In genomic region chr18:1999387-1999786, GRCh38 we compare ENCODE assay signal across 18 cellular contexts.
A peak's percentile ranks its signal among the peaks of the same experiment; 100 is the strongest.
DNase-seq lines count a peak whose midpoint lies in the region; ATAC-seq lines count a peak whose summit lies in the region.
"Had no signal": no experiment of that assay in that cellular context is flagged by ENCODE, and none has a peak within 500 bp of the region (broad histone marks: within the 10 kb centered on the region; RNA-seq: fewer than 3 reads in every experiment).

No MANE protein-coding gene starts in this region.

- ATAC-seq in GM21360 (IDR thresholded peaks at IDR 0.05; ENCODE audit: unreplicated experiment) (no peak), HG02759 (IDR thresholded peaks at IDR 0.05; ENCODE audit: unreplicated experiment) (no peak), HG03025 (IDR thresholded peaks at IDR 0.05; ENCODE audit: low FRiP score, unreplicated experiment) (no peak)
- ATAC-seq: GM12878 had no signal

- no peaks in the 10 kb centered on the region for H3K9me3 ChIP-seq in HUES6 (ENCODE audit: control insufficient read depth, insufficient read depth, low read depth, low read length)
- H3K9me3 ChIP-seq: BE2C had no signal

- H3K9ac ChIP-seq in HUES6 (ENCODE audit: low read length), result no peak overlapping the region
- H3K9ac ChIP-seq: GM23248, KMS-11 had no signal

- H3K27ac ChIP-seq in HUES6 (ENCODE audit: low read depth, low read length), result peak overlapping the region; percentile 55; the same call in 1 of the 2 replicates
- H3K27ac ChIP-seq: C4-2B, GM23248, KMS-11 had no signal

- H3K4me1 ChIP-seq in HUES6 (ENCODE audit: control insufficient read depth, insufficient read depth, low read length), result peaks cover 36% of the 10 kb centered on the region
- H3K4me1 ChIP-seq: BE2C had no signal

- no peaks in the 10 kb centered on the region for H3K36me3 ChIP-seq in HUES6 (ENCODE audit: control insufficient read depth, insufficient read depth, low read length)
- H3K36me3 ChIP-seq: BE2C had no signal

- H3K27me3 ChIP-seq in HUES6 (ENCODE audit: control insufficient read depth, insufficient read depth, low read length), result no peaks in the 10 kb centered on the region
- H3K27me3 ChIP-seq: BE2C had no signal

- DNase-seq in ELF-1 (ENCODE audit: low read depth, low spot score) (peak; percentile 31), kidney tubule cell (ENCODE audit: low spot score) (peak; percentile 7), renal cortical epithelial cell (ENCODE audit: low read depth) (peak; percentile 20), COR-L47 (lab: John Stamatoyannopoulos, UW) (no peak)
- DNase-seq: ACHN; BE2C; Calu3; CD4-positive, alpha-beta T cell; DMS79 treated with DMSO at 0.1 percent for 48 hours; GM23248; H7 had no signal

- H3K4me3 ChIP-seq in HUES6 (ENCODE audit: low read depth, low read length), result no peak overlapping the region
- H3K4me3 ChIP-seq: GM12878, GM23248 had no signal
